In the genomic region with DNA sequence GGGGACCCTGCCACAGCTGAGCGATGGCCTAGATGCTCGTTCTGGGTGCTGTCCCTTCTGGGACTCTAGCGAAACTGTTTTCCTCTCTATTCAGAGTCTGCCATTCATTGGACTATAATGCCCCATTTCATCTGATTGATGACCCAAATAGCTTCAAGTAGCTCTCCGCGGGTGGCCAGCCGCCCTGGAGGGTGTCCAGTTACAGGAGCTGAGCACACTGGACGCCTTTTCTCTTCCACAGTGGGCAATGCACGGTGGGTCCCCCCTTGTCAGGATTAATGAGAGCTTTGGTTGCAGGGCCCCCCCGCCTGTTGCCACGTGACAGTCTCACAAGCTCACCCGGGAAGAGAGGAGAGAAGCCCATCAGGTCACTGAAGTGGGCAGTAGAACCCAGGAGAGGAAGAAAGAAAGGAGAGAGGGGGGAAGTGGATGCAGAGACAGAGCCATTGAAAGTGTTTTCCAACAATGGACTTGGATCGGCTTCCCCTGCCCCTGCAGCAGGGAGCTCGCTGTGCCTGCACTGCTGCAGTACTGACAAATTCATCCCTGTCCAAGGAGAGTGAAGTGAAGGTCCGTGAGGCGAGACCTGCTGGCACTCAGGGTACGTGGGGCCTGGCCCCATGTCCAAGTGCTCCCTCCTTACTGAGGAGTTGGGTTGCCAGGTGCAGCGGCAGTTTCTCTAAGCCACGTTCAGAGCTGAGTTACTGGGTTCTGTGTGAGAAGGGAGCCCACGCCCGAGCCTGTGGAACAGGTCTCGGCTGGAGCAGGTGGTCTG, we compare ENCODE assay signal across 2 cellular contexts.
TF ChIP-seq lines count a peak whose summit lies in the region.

No MANE protein-coding gene starts in this region.

TF ChIP-seq in GM23338, 12 proteins besides CTCF, POLR2A, EP300 and RAD21 (continues in another document):
- no peak for TF ChIP-seq CREB1 (CRISPR knock-in tag; IDR thresholded peaks at IDR 0.05; ENCODE audit: low read depth)
- TF ChIP-seq, protein P1, sequence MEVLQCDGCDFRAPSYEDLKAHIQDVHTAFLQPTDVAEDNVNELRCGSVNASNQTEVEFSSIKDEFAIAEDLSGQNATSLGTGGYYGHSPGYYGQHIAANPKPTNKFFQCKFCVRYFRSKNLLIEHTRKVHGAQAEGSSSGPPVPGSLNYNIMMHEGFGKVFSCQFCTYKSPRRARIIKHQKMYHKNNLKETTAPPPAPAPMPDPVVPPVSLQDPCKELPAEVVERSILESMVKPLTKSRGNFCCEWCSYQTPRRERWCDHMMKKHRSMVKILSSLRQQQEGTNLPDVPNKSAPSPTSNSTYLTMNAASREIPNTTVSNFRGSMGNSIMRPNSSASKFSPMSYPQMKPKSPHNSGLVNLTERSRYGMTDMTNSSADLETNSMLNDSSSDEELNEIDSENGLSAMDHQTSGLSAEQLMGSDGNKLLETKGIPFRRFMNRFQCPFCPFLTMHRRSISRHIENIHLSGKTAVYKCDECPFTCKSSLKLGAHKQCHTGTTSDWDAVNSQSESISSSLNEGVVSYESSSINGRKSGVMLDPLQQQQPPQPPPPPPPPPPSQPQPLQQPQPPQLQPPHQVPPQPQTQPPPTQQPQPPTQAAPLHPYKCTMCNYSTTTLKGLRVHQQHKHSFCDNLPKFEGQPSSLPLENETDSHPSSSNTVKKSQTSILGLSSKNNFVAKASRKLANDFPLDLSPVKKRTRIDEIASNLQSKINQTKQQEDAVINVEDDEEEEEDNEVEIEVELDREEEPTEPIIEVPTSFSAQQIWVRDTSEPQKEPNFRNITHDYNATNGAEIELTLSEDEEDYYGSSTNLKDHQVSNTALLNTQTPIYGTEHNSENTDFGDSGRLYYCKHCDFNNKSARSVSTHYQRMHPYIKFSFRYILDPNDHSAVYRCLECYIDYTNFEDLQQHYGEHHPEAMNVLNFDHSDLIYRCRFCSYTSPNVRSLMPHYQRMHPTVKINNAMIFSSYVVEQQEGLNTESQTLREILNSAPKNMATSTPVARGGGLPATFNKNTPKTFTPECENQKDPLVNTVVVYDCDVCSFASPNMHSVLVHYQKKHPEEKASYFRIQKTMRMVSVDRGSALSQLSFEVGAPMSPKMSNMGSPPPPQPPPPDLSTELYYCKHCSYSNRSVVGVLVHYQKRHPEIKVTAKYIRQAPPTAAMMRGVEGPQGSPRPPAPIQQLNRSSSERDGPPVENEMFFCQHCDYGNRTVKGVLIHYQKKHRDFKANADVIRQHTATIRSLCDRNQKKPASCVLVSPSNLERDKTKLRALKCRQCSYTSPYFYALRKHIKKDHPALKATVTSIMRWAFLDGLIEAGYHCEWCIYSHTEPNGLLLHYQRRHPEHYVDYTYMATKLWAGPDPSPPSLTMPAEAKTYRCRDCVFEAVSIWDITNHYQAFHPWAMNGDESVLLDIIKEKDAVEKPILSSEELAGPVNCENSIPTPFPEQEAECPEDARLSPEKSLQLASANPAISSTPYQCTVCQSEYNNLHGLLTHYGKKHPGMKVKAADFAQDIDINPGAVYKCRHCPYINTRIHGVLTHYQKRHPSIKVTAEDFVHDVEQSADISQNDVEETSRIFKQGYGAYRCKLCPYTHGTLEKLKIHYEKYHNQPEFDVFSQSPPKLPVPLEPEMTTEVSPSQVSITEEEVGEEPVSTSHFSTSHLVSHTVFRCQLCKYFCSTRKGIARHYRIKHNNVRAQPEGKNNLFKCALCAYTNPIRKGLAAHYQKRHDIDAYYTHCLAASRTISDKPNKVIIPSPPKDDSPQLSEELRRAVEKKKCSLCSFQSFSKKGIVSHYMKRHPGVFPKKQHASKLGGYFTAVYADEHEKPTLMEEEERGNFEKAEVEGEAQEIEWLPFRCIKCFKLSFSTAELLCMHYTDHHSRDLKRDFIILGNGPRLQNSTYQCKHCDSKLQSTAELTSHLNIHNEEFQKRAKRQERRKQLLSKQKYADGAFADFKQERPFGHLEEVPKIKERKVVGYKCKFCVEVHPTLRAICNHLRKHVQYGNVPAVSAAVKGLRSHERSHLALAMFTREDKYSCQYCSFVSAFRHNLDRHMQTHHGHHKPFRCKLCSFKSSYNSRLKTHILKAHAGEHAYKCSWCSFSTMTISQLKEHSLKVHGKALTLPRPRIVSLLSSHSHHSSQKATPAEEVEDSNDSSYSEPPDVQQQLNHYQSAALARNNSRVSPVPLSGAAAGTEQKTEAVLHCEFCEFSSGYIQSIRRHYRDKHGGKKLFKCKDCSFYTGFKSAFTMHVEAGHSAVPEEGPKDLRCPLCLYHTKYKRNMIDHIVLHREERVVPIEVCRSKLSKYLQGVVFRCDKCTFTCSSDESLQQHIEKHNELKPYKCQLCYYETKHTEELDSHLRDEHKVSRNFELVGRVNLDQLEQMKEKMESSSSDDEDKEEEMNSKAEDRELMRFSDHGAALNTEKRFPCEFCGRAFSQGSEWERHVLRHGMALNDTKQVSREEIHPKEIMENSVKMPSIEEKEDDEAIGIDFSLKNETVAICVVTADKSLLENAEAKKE (CRISPR knock-in tag; IDR thresholded peaks at IDR 0.05) = no peak
- TF ChIP-seq, protein P2, sequence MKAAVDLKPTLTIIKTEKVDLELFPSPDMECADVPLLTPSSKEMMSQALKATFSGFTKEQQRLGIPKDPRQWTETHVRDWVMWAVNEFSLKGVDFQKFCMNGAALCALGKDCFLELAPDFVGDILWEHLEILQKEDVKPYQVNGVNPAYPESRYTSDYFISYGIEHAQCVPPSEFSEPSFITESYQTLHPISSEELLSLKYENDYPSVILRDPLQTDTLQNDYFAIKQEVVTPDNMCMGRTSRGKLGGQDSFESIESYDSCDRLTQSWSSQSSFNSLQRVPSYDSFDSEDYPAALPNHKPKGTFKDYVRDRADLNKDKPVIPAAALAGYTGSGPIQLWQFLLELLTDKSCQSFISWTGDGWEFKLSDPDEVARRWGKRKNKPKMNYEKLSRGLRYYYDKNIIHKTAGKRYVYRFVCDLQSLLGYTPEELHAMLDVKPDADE (IDR thresholded peaks at IDR 0.05) = no peak
- no peak for TF ChIP-seq EZH2phosphoT487 (IDR thresholded peaks at IDR 0.05; ENCODE audit: unreplicated experiment)
- TF ChIP-seq JUNB (IDR thresholded peaks at IDR 0.05; ENCODE audit: unreplicated experiment) = no peak
- TF ChIP-seq EZH2 (IDR thresholded peaks at IDR 0.05; ENCODE audit: low read depth, unreplicated experiment) = no peak
- no peak for TF ChIP-seq ZNF114 (CRISPR knock-in tag; IDR thresholded peaks at IDR 0.05)
- no peak for TF ChIP-seq NANOG (IDR thresholded peaks at IDR 0.05; ENCODE audit: borderline replicate concordance)
- TF ChIP-seq STAT1 (IDR thresholded peaks at IDR 0.05; ENCODE audit: unreplicated experiment) = no peak

TF ChIP-seq in H1, 55 proteins besides CTCF, POLR2A, EP300 and RAD21:
- no peak for TF ChIP-seq TBP (IDR thresholded peaks at IDR 0.05; ENCODE audit: low read depth, low read length)
- TF ChIP-seq BACH1 (IDR thresholded peaks at IDR 0.05; ENCODE audit: low read length) = no peak
- TF ChIP-seq SIX5 (IDR thresholded peaks at IDR 0.05; ENCODE audit: low read depth, low read length) = no peak
- peak; percentile 83 for TF ChIP-seq NANOG (IDR thresholded peaks at IDR 0.05; ENCODE audit: insufficient read depth, low read depth, low read length, poor library complexity, severe bottlenecking)
- no peak for TF ChIP-seq TAF7 (optimal IDR thresholded peaks at IDR 0.05; ENCODE audit: borderline replicate concordance, low read depth, low read length)
- TF ChIP-seq SP2 (IDR thresholded peaks at IDR 0.05; ENCODE audit: low read length) = no peak
- no peak for TF ChIP-seq KDM1A (IDR thresholded peaks at IDR 0.05; ENCODE audit: borderline replicate concordance, low read length)
- TF ChIP-seq HDAC2 (IDR thresholded peaks at IDR 0.05; ENCODE audit: borderline replicate concordance in 1 of 2, low read depth in 2 of 2, low read length in 2 of 2) = no peak
